ENCODE assay signal across 8 cellular contexts in the genomic region with DNA sequence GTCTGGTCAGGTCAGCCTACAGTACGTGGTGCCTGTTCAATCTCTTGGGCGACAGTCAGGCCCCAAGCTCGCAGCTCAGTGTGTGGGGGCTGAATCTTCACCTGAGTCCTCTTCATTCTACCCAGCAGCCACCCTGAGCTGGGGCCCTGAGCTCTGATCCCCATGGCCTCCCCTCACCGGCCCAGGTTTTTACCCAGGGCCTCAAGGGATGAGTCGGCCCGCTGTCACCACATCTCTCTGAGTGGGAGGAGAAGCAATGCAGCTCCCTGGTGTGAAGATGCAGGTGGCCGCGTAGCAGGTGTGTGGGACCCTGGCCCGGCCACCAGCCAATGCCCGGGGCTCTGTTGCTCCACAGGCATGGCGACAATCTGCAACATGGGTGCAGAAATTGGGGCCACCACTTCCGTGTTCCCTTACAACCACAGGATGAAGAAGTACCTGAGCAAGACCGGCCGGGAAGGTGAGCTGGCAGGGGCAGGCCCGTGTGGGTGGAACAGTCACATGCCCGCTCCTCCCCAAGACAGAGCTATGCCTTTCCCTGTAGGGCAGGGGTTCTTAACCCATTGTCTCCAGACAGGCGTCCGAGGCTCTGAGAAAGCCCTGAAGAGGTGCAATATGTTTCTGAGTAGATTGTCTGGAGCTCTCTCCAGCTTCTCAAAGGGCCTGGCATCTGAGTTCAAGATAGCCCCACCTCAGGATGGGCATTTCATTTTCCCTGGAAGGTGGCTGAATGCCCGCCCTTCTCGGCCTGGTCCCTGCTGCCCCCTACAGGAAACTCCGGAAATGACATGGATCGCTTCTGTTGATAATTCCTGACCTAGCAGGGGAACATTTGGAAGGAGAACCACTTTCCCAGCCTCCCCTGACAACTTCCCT. TPM values are rescaled to one million over a fixed set of nuclear protein-coding genes. Genes with fewer than 3 reads are reported as not detected.
A peak's percentile ranks its signal among the peaks of the same experiment; 100 is the strongest.
DNase-seq lines count a peak whose midpoint lies in the region; ATAC-seq, FAIRE-seq and TF ChIP-seq lines count a peak whose summit lies in the region.

No MANE protein-coding gene starts in this region.

- peaks cover 60% of the 10 kb centered on the region for H3K36me3 ChIP-seq in WERI-Rb-1
- H3K36me3 ChIP-seq in H1 (ENCODE audit: control insufficient read depth in 2 of 4, insufficient read depth in 4 of 4, low read length in 3 of 4): peaks cover 0 to 14% (median 6%) of the 10 kb centered on the region in 4 experiments; a peak in 5 of 8 replicates
- H3K36me3 ChIP-seq in suprapubic skin: peaks cover 46% of the 10 kb centered on the region

- H2BK120ac ChIP-seq in H1 (replicated peaks; ENCODE audit: low read depth, low read length): no peak overlapping the region

- CTCF ChIA-PET in H1 (lab: Charles Lee; ENCODE audit: partially characterized antibody): interaction anchor here (0.8 to 13.5 kb wide), 47 partner anchors 8 to 232 kb away, joined by 3 to 269 read pairs (median 6); a partner anchor contains a TSS

- no peak overlapping the region for H3K9ac ChIP-seq in H1 (replicated peaks in 1 of 4; ENCODE audit: extremely low read depth in 1 of 4, low read depth in 3 of 4, low read length in 3 of 4)

- peak; percentile 96 to 97 for TF ChIP-seq RAD21 in H1 (IDR thresholded peaks at IDR 0.05 in 1 of 2, conservative IDR thresholded peaks at IDR 0.05 in 1 of 2; ENCODE audit: low read depth in 2 of 2, low read length in 2 of 2)

- H3K4me1 ChIP-seq in H1 (replicated peaks in 1 of 4; ENCODE audit: control insufficient read depth in 3 of 4, insufficient read depth in 4 of 4, low read length in 3 of 4) (peaks cover 4 to 12% (median 9%) of the 10 kb centered on the region in 4 experiments), suprapubic skin (peaks cover 29% of the 10 kb centered on the region)

- peak overlapping the region; percentile 77; the same call in 1 of the 2 replicates for H4K8ac ChIP-seq in H1 (ENCODE audit: extremely low read depth, insufficient read depth, low read length)

- H4K91ac ChIP-seq in H1 (replicated peaks; ENCODE audit: insufficient read length, low read length): no peak overlapping the region

- H4K5ac ChIP-seq in H1 (ENCODE audit: insufficient read length, low read depth, low read length): no peak overlapping the region

- no peak overlapping the region for H2AFZ ChIP-seq in H1 (ENCODE audit: low read length)

- H3K23me2 ChIP-seq in H1 (ENCODE audit: low read depth, low read length): no peaks in the 10 kb centered on the region

- peak; percentile 74 for FAIRE-seq in H1 (lab: Jason Lieb, UNC)

- no peak overlapping the region for H3K56ac ChIP-seq in H1 (replicated peaks; ENCODE audit: insufficient read length, low read depth, low read length)

- no peak overlapping the region for H2BK15ac ChIP-seq in H1 (ENCODE audit: low read length)

- WGBS in H1 (ENCODE audit: extremely low coverage in 1 of 2, insufficient coverage in 1 of 2, insufficient read length in 1 of 2, insufficient replicate concordance in 2 of 2, low coverage in 1 of 2, low lambda C conversion rate in 2 of 2, missing lambda C conversion rate in 1 of 2), 2 experiments: 76% methylated on average over 20 of the region's 22 CpGs; no CpG with 5 or more reads in 1 of the 2 experiments
- WGBS in suprapubic skin: 39% methylated on average over 21 of the region's 22 CpGs

- H3K9me3 ChIP-seq in WERI-Rb-1 (ENCODE audit: severe bottlenecking) (no peaks in the 10 kb centered on the region), H1 (ENCODE audit: insufficient read depth in 2 of 2, low read depth in 1 of 2, low read length in 1 of 2) (no peaks in the 10 kb centered on the region), suprapubic skin (no peaks in the 10 kb centered on the region)

- peak; percentile 81 for TF ChIP-seq CTCF in WERI-Rb-1 (IDR thresholded peaks at IDR 0.05; ENCODE audit: low read depth, low read length)
- TF ChIP-seq CTCF in H1 (IDR thresholded peaks at IDR 0.05; ENCODE audit: control extremely low read depth in 1 of 3, insufficient read depth in 1 of 3, low read depth in 1 of 3, low read length in 3 of 3): peak; percentile 86 to 91 (median 91)
- peak; percentile 86 to 88 for TF ChIP-seq CTCF in suprapubic skin (IDR thresholded peaks at IDR 0.05)

- H2BK5ac ChIP-seq in H1 (ENCODE audit: low read depth, low read length): no peak overlapping the region; the same call in 1 of the 2 replicates

- no peak overlapping the region for H2BK12ac ChIP-seq in H1 (ENCODE audit: low read depth, low read length)

- DNase-seq in EH (ENCODE audit: low read depth) (peak; percentile 68), LHCN-M2 (ENCODE audit: low read depth) (peak; percentile 55), WERI-Rb-1 (peak; percentile 69), H1 (ENCODE audit: low read depth in 1 of 2, low spot score in 2 of 2) (peak in 1 of 2 experiments; percentile 98), medulla oblongata (ENCODE audit: extremely low spot score) (peak; percentile 92), suprapubic skin (ENCODE audit: low spot score in 2 of 2) (peak in 1 of 2 donors; percentile 87), NOMO-1 treated with dmso at 0.1 percent for 144 hours (lab: John Stamatoyannopoulos, UW; ENCODE audit: unreplicated experiment) (no peak)

- H3K18ac ChIP-seq in H1 (ENCODE audit: extremely low read depth, low read length): no peak overlapping the region

- POLR2A ChIA-PET in H1 (lab: Charles Lee; ENCODE audit: partially characterized antibody): interaction anchor here (0.7 to 3.3 kb wide), 14 partner anchors 10 to 115 kb away, joined by 3 to 34 read pairs (median 4); a partner anchor contains a TSS

- H2AK5ac ChIP-seq in H1 (ENCODE audit: low read depth, low read length): no peak overlapping the region

- H3K14ac ChIP-seq in H1 (ENCODE audit: insufficient read length): no peak overlapping the region

- no peak overlapping the region for H3K23ac ChIP-seq in H1 (ENCODE audit: insufficient read length)

- H3K27me3 ChIP-seq in WERI-Rb-1 (ENCODE audit: insufficient read depth, low read depth, severe bottlenecking): no peaks in the 10 kb centered on the region
- no peaks in the 10 kb centered on the region for H3K27me3 ChIP-seq in H1 (replicated peaks in 1 of 4; ENCODE audit: control insufficient read depth in 3 of 4, extremely low read depth in 1 of 4, insufficient read depth in 3 of 4, low read length in 3 of 4)
- no peaks in the 10 kb centered on the region for H3K27me3 ChIP-seq in suprapubic skin

- peaks cover 2 to 3% of the 10 kb centered on the region in 2 experiments for H4K20me1 ChIP-seq in H1 (replicated peaks in 1 of 2; ENCODE audit: control insufficient read depth in 1 of 2, insufficient read depth in 2 of 2, low read length in 2 of 2)

- H3K4me2 ChIP-seq in H1 (ENCODE audit: insufficient read depth in 1 of 2, low read depth in 2 of 2, low read length in 2 of 2): no peak overlapping the region

- H2BK20ac ChIP-seq in H1 (ENCODE audit: low read length): no peak overlapping the region

- H3K4me3 ChIP-seq in WERI-Rb-1 (ENCODE audit: low read depth, low read length) (no peak overlapping the region), H1 (ENCODE audit: extremely low read depth in 1 of 4, insufficient read depth in 2 of 4, low read depth in 3 of 4, low read length in 4 of 4) (no peak overlapping the region), suprapubic skin (no peak overlapping the region)

- H3K27ac ChIP-seq in WERI-Rb-1 (no peak overlapping the region), H1 (ENCODE audit: low read depth, low read length) (no peak overlapping the region), suprapubic skin (peak overlapping the region; percentile 16)

- H3K4ac ChIP-seq in H1 (replicated peaks; ENCODE audit: insufficient read length, low read depth, low read length): no peak overlapping the region

- H3K79me1 ChIP-seq in H1 (ENCODE audit: low read depth, low read length): peaks cover 1% of the 10 kb centered on the region; the same call in 1 of the 2 replicates

- TF ChIP-seq EP300 in H1 (IDR thresholded peaks at IDR 0.05; ENCODE audit: borderline replicate concordance in 1 of 2, low read depth in 2 of 2, low read length in 2 of 2) (no peak), suprapubic skin (IDR thresholded peaks at IDR 0.05) (no peak)

- ATAC-seq in GM18861 (IDR thresholded peaks at IDR 0.05; ENCODE audit: unreplicated experiment): no peak

- no peak for TF ChIP-seq POLR2A in H1 (IDR thresholded peaks at IDR 0.05; ENCODE audit: control extremely low read depth in 1 of 2, low read depth in 2 of 2, low read length in 2 of 2)
- no peak for TF ChIP-seq POLR2A in suprapubic skin (IDR thresholded peaks at IDR 0.05)

- H3K79me2 ChIP-seq in H1 (ENCODE audit: control insufficient read depth in 1 of 2, insufficient read depth in 2 of 2, low read length in 2 of 2): no peaks in the 10 kb centered on the region

RNA-seq across cellular contexts. Expression of a gene that starts 26.9 kb away (rescaled TPM):
- 20.0 and 20.6 TPM in 2 replicates for total RNA-seq in LHCN-M2 (2014; rRNA removed)
- 41.7 TPM for polyA plus RNA-seq in LHCN-M2 (2012)
- total RNA-seq in H1 (2021; fragmentation: NEBNext Ultra II Directional; extraction: Animal tissue kit (Norgen Biotek cat#: 25700)): 34.5 and 39.2 TPM in 2 replicates
- polyA plus RNA-seq in H1 (2011; rRNA removed): 29.7 and 34.0 TPM in 2 replicates
- 31.1 TPM for polyA plus RNA-seq in H1 (2011; cell fraction: cytosol; rRNA removed)
- 26.9 TPM for polyA plus RNA-seq in H1 (2011; cell fraction: nucleus; rRNA removed)
- polyA plus RNA-seq in H1 (2012, experiment 1 of 2): 25.7 to 32.5 TPM (median 29.8 TPM) in 4 replicates
- 20.3 TPM for polyA plus RNA-seq in H1 (2012, experiment 2 of 2)
- 15.7 TPM for polyA plus RNA-seq in H1 (2013, experiment 1 of 2)
- 16.1 TPM for polyA plus RNA-seq in H1 (2013, experiment 2 of 2)
- polyA minus RNA-seq in H1 (2011; rRNA and poly(A)+ RNA removed): 36.6 and 42.9 TPM in 2 replicates
- polyA minus RNA-seq in H1 (2011; cell fraction: cytosol; rRNA and poly(A)+ RNA removed): 14.5 TPM
- polyA minus RNA-seq in H1 (2011; cell fraction: nucleus; rRNA and poly(A)+ RNA removed): 24.5 TPM
- 10 to 100 TPM; 18.5 to 32.7 (median 23.5) TPM for total RNA-seq in suprapubic skin

RNA-seq across cellular contexts. Expression of a gene that starts 43.4 kb away (rescaled TPM):
- 0.77 and 0.92 TPM in 2 replicates for total RNA-seq in LHCN-M2 (2014; rRNA removed)
- 12.5 TPM for polyA plus RNA-seq in LHCN-M2 (2012)
- 2.3 and 2.6 TPM in 2 replicates for total RNA-seq in H1 (2021; fragmentation: NEBNext Ultra II Directional; extraction: Animal tissue kit (Norgen Biotek cat#: 25700))
- polyA plus RNA-seq in H1 (2011; rRNA removed): 2.0 and 3.2 TPM in 2 replicates
- polyA plus RNA-seq in H1 (2011; cell fraction: cytosol; rRNA removed): 2.0 TPM
- 7.0 TPM for polyA plus RNA-seq in H1 (2011; cell fraction: nucleus; rRNA removed)
- 0.91 to 2.2 TPM (median 2.0 TPM) in 4 replicates for polyA plus RNA-seq in H1 (2012, experiment 1 of 2)
- polyA plus RNA-seq in H1 (2012, experiment 2 of 2): 1.6 TPM
- 2.2 TPM for polyA plus RNA-seq in H1 (2013, experiment 1 of 2)
- polyA plus RNA-seq in H1 (2013, experiment 2 of 2): 1.9 TPM
- polyA minus RNA-seq in H1 (2011; rRNA and poly(A)+ RNA removed): 0.56 and 0.88 TPM in 2 replicates
- 0.66 TPM for polyA minus RNA-seq in H1 (2011; cell fraction: cytosol; rRNA and poly(A)+ RNA removed)
- 1.4 TPM for polyA minus RNA-seq in H1 (2011; cell fraction: nucleus; rRNA and poly(A)+ RNA removed)
- 1 to 10 TPM in 2 of 4 donors, under 1 TPM in 2; 0.40 to 2.6 (median 0.82) TPM for total RNA-seq in suprapubic skin

RNA-seq across cellular contexts. Expression of a gene that starts 48.5 kb away (rescaled TPM):
- 61.2 and 64.4 TPM in 2 replicates for total RNA-seq in LHCN-M2 (2014; rRNA removed)
- 76.4 TPM for polyA plus RNA-seq in LHCN-M2 (2012)
- total RNA-seq in H1 (2021; fragmentation: NEBNext Ultra II Directional; extraction: Animal tissue kit (Norgen Biotek cat#: 25700)): 72.4 and 75.4 TPM in 2 replicates
- 52.8 and 74.1 TPM in 2 replicates for polyA plus RNA-seq in H1 (2011; rRNA removed)
- polyA plus RNA-seq in H1 (2011; cell fraction: cytosol; rRNA removed): 36.2 TPM
- 102 TPM for polyA plus RNA-seq in H1 (2011; cell fraction: nucleus; rRNA removed)
- polyA plus RNA-seq in H1 (2012, experiment 1 of 2): 54.7 to 79.7 TPM (median 75.7 TPM) in 4 replicates
- 75.0 TPM for polyA plus RNA-seq in H1 (2012, experiment 2 of 2)
- 62.2 TPM for polyA plus RNA-seq in H1 (2013, experiment 1 of 2)
- polyA plus RNA-seq in H1 (2013, experiment 2 of 2): 53.8 TPM
- 33.8 and 43.9 TPM in 2 replicates for polyA minus RNA-seq in H1 (2011; rRNA and poly(A)+ RNA removed)
- polyA minus RNA-seq in H1 (2011; cell fraction: cytosol; rRNA and poly(A)+ RNA removed): 27.0 TPM
- 42.1 TPM for polyA minus RNA-seq in H1 (2011; cell fraction: nucleus; rRNA and poly(A)+ RNA removed)
- total RNA-seq in suprapubic skin: 10 to 100 TPM; 67.4 to 81.9 (median 75.9) TPM

RNA-seq across cellular contexts. Expression of a gene that starts 48.9 kb away (rescaled TPM):
- total RNA-seq in LHCN-M2 (2014; rRNA removed): 71.5 and 80.7 TPM in 2 replicates
- 51.6 TPM for polyA plus RNA-seq in LHCN-M2 (2012)
- 109 and 135 TPM in 2 replicates for total RNA-seq in H1 (2021; fragmentation: NEBNext Ultra II Directional; extraction: Animal tissue kit (Norgen Biotek cat#: 25700))
- 96.7 and 119 TPM in 2 replicates for polyA plus RNA-seq in H1 (2011; rRNA removed)
- polyA plus RNA-seq in H1 (2011; cell fraction: cytosol; rRNA removed): 134 TPM
- polyA plus RNA-seq in H1 (2011; cell fraction: nucleus; rRNA removed): 46.8 TPM
- 104 to 127 TPM (median 122 TPM) in 4 replicates for polyA plus RNA-seq in H1 (2012, experiment 1 of 2)
- polyA plus RNA-seq in H1 (2012, experiment 2 of 2): 152 TPM
- polyA plus RNA-seq in H1 (2013, experiment 1 of 2): 72.0 TPM
- polyA plus RNA-seq in H1 (2013, experiment 2 of 2): 66.9 TPM
- polyA minus RNA-seq in H1 (2011; rRNA and poly(A)+ RNA removed): 48.6 and 53.7 TPM in 2 replicates
- polyA minus RNA-seq in H1 (2011; cell fraction: cytosol; rRNA and poly(A)+ RNA removed): 24.6 TPM
- polyA minus RNA-seq in H1 (2011; cell fraction: nucleus; rRNA and poly(A)+ RNA removed): 29.1 TPM
- 10 to 100 TPM; 26.7 to 47.1 (median 36.9) TPM for total RNA-seq in suprapubic skin
